ENCODE assay signal across 8 cellular contexts in the genomic region with DNA sequence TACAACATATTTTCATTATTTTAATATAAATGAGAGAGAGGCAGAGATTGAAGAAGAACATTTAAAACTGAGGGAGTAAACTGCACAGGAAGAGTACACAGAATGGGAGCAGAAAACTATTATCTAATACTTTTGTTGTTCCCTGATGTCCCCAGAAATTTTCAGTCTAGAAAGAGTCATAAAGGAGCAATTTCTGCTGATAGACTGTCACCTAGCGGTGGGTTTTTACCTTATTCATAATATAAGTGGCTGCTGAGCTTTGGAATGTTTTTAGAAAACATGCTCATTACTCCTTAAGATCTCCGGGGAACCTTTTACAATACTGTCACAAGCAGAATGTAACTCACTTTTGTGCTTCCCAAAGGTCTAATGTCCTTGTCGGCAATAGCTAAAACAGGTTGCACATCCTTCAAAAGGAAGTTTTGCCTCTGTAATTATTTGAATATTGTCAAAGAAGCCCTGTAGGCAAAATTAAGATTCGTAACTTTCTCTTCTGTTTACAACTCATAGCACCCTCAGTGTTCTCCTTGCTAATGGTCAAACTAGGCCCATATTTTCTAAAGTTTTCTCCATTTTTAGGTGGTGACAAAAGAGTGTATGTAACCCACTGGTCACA. TPM values are rescaled to one million over a fixed set of nuclear protein-coding genes. Genes with fewer than 3 reads are reported as not detected.
DNase-seq lines count a peak whose midpoint lies in the region; ATAC-seq and TF ChIP-seq lines count a peak whose summit lies in the region.

No MANE protein-coding gene starts in this region.

- ATAC-seq in naive B cell (ENCODE audit: low read depth in 2 of 2) (no peak), HG03039 (IDR thresholded peaks at IDR 0.05; ENCODE audit: unreplicated experiment) (no peak), GM19467 (IDR thresholded peaks at IDR 0.05; ENCODE audit: unreplicated experiment) (no peak)

- peaks cover 4 to 19% (median 12%) of the 10 kb centered on the region in 3 donors for H3K4me1 Mint-ChIP-seq in naive B cell

- H3K27ac Mint-ChIP-seq in naive B cell, result no peak overlapping the region

- H3K36me3 Mint-ChIP-seq in naive B cell, result no peaks in the 10 kb centered on the region

- H3K4me3 ChIP-seq in NT2/D1 (ENCODE audit: insufficient read length, low read depth), result no peak overlapping the region

- DNase-seq in D341Med (ENCODE audit: low spot score) (peak; percentile 47), HEK293T (ENCODE audit: extremely low spot score) (peak; percentile 48), NT2/D1 (ENCODE audit: low read depth, low spot score) (peak; percentile 47), dedifferentiated amniotic fluid mesenchymal stem cell (ENCODE audit: extremely low spot score) (peak; percentile 76), naive B cell (peak; percentile 36), GM19240 (ENCODE audit: insufficient read length, low spot score) (no peak)

- H3K9ac ChIP-seq in NT2/D1 (ENCODE audit: insufficient read length, low read depth), result no peak overlapping the region

- peaks cover 28% of the 10 kb centered on the region for H3K27me3 ChIP-seq in NT2/D1 (ENCODE audit: insufficient read depth, insufficient read length)

- CTCF ChIA-PET in HEK293T (lab: Yijun Ruan, JAX), result interaction anchor here (0.6 to 8.5 kb wide), 7 partner anchors 15 to 419 kb away, joined by 3 to 324 read pairs (median 3); a partner anchor contains a TSS

- no peaks in the 10 kb centered on the region for H3K4me1 ChIP-seq in NT2/D1 (ENCODE audit: insufficient read depth, insufficient read length)

- H3K9me3 ChIP-seq in NT2/D1 (ENCODE audit: insufficient read depth, low read length), result no peaks in the 10 kb centered on the region

- no peaks in the 10 kb centered on the region for H3K9me3 Mint-ChIP-seq in naive B cell

- H3K36me3 ChIP-seq in NT2/D1 (ENCODE audit: insufficient read depth, insufficient read length, low read length), result no peaks in the 10 kb centered on the region

- peaks cover 0 to 4% (median 0%) of the 10 kb centered on the region in 3 donors for H3K27me3 Mint-ChIP-seq in naive B cell

- no peak overlapping the region for H3K4me3 Mint-ChIP-seq in naive B cell

- POLR2A ChIA-PET in HEK293T (lab: Yijun Ruan, JAX), result interaction anchor here (1.3 to 5.4 kb wide), 2 partner anchors 170 to 181 kb away, joined by 3 to 20 read pairs; no protein-coding TSS in a partner anchor

TF ChIP-seq in HEK293T, 16 proteins besides CTCF, POLR2A, EP300 and RAD21:
- TF ChIP-seq L3MBTL2 (conservative IDR thresholded peaks at IDR 0.05) (no peak), ZNF384 (IDR thresholded peaks at IDR 0.05) (no peak), CTBP1 (IDR thresholded peaks at IDR 0.05; ENCODE audit: borderline replicate concordance) (no peak), ELF4 (IDR thresholded peaks at IDR 0.05) (no peak)
- TF ChIP-seq, protein P1, sequence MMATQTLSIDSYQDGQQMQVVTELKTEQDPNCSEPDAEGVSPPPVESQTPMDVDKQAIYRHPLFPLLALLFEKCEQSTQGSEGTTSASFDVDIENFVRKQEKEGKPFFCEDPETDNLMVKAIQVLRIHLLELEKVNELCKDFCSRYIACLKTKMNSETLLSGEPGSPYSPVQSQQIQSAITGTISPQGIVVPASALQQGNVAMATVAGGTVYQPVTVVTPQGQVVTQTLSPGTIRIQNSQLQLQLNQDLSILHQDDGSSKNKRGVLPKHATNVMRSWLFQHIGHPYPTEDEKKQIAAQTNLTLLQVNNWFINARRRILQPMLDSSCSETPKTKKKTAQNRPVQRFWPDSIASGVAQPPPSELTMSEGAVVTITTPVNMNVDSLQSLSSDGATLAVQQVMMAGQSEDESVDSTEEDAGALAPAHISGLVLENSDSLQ (IDR thresholded peaks at IDR 0.05), result no peak

RNA-seq across cellular contexts. Expression of a gene that starts 4.9 kb away (rescaled TPM):
- 1 to 10 TPM; 1.5 to 5.7 (median 3.6) TPM for polyA plus RNA-seq in naive B cell (ENCODE audit: low read depth in 6 of 6)

RNA-seq across cellular contexts. Expression of a gene that starts 54.5 kb away (rescaled TPM):
- 100 to 1,000 TPM in 3 of 6 donors, 10 to 100 TPM in 3; 84.6 to 109 (median 98.8) TPM for polyA plus RNA-seq in naive B cell (ENCODE audit: low read depth in 6 of 6)
